Comparison of ENCODE assay signal across 8 cellular contexts in the genomic region with DNA sequence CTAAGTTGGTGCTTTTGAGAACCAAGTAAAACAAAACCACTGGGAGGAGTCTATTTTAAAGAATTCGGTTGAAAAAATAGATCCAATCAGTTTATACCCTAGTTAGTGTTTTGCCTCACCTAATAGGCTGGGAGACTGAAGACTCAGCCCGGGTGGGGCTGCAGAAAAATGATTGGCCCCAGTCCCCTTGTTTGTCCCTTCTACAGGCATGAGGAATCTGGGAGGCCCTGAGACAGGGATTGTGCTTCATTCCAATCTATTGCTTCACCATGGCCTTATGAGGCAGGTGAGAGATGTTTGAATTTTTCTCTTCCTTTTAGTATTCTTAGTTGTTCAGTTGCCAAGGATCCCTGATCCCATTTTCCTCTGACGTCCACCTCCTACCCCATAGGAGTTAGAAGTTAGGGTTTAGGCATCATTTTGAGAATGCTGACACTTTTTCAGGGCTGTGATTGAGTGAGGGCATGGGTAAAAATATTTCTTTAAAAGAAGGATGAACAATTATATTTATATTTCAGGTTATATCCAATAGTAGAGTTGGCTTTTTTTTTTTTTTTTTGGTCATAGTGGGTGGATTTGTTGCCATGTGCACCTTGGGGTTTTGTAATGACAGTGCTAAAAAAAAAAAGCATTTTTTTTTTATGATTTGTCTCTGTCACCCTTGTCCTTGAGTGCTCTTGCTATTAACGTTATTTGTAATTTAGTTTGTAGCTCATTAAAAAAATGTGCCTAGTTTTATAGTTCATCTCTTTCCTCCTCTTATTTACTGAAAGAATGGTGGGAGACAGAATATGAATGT. TPM values are rescaled to one million over a fixed set of nuclear protein-coding genes. Genes with fewer than 3 reads are reported as not detected.
DNase-seq lines count a peak whose midpoint lies in the region; ATAC-seq and TF ChIP-seq lines count a peak whose summit lies in the region.

No MANE protein-coding gene starts in this region.

- no peak for TF ChIP-seq CTCF in colonic mucosa (IDR thresholded peaks at IDR 0.05)
- TF ChIP-seq CTCF in type B pancreatic cell (conservative IDR thresholded peaks at IDR 0.05), result no peak

- no peak overlapping the region for H3K14ac ChIP-seq in neuronal stem cell (ENCODE audit: low read length)

- H3K4me3 ChIP-seq in CD4-positive, CD25-positive, alpha-beta regulatory T cell (ENCODE audit: low read depth, low read length), result peak overlapping the region; percentile 87
- peak overlapping the region; percentile 39 for H3K4me3 ChIP-seq in colonic mucosa
- peak overlapping the region; percentile 78 for H3K4me3 ChIP-seq in naive thymus-derived CD4-positive, alpha-beta T cell (ENCODE audit: low read length)
- peak overlapping the region in 1 of 2 donors; percentile 45 for H3K4me3 ChIP-seq in neuronal stem cell (ENCODE audit: low read length in 2 of 2)

- DNase-seq in CD4-positive, CD25-positive, alpha-beta regulatory T cell, result no peak
- DNase-seq in colonic mucosa (no peak), neuronal stem cell (ENCODE audit: low spot score) (no peak), type B pancreatic cell (ENCODE audit: extremely low spot score, unreplicated experiment) (no peak), mesenteric fat pad (ENCODE audit: low spot score) (no peak)
- no peak for DNase-seq in naive thymus-derived CD4-positive, alpha-beta T cell

- no peak overlapping the region for H3K18ac ChIP-seq in neuronal stem cell (ENCODE audit: low read length)

- no peak overlapping the region for H2BK12ac ChIP-seq in neuronal stem cell (ENCODE audit: low read length)

- no peak overlapping the region for H3K4ac ChIP-seq in neuronal stem cell (ENCODE audit: low read length)

- H4K8ac ChIP-seq in neuronal stem cell (ENCODE audit: low read depth, low read length), result no peak overlapping the region

- intact Hi-C loops in colonic mucosa (cut with DNase I), result no loop called here
- intact Hi-C loops in naive thymus-derived CD4-positive, alpha-beta T cell (cut with micrococcal nuclease), result loop anchor here in 1 of 2 donors (2.0 to 10.0 kb wide), 6 partner anchors 15 to 665 kb away; partner anchors contain the start of genes MYL6, RNF41, SMARCC2 and STAT2

- H2AFZ ChIP-seq in neuronal stem cell (ENCODE audit: low read length), result no peak overlapping the region

- no peak overlapping the region for H2BK5ac ChIP-seq in neuronal stem cell (ENCODE audit: low read length)

- H3K79me1 ChIP-seq in neuronal stem cell (ENCODE audit: low read depth, low read length), result peaks cover 5% of the 10 kb centered on the region

- peaks cover 4% of the 10 kb centered on the region for H3K36me3 Mint-ChIP-seq in CD4-positive, CD25-positive, alpha-beta regulatory T cell
- peaks cover 0 to 13% (median 0%) of the 10 kb centered on the region in 5 donors for H3K36me3 Mint-ChIP-seq in naive thymus-derived CD4-positive, alpha-beta T cell
- peaks cover 16% of the 10 kb centered on the region for H3K36me3 Mint-ChIP-seq in type B pancreatic cell

- H3K27me3 ChIP-seq in CD4-positive, CD25-positive, alpha-beta regulatory T cell (ENCODE audit: control insufficient read depth, insufficient read depth, low read length), result no peaks in the 10 kb centered on the region
- H3K27me3 ChIP-seq in colonic mucosa (no peaks in the 10 kb centered on the region), neuronal stem cell (ENCODE audit: control insufficient read depth in 3 of 3, insufficient read depth in 3 of 3, low read depth in 1 of 3, low read length in 3 of 3) (no peaks in the 10 kb centered on the region)
- H3K27me3 ChIP-seq in naive thymus-derived CD4-positive, alpha-beta T cell (ENCODE audit: control insufficient read depth in 2 of 2, insufficient read depth in 2 of 2, low read length in 2 of 2), result no peaks in the 10 kb centered on the region

- peak overlapping the region; percentile 90 for H3K27ac ChIP-seq in CD4-positive, CD25-positive, alpha-beta regulatory T cell (ENCODE audit: insufficient read depth, low read length, poor library complexity, severe bottlenecking)
- H3K27ac ChIP-seq in KOPT-K1 (ENCODE audit: low read depth, low read length, poor library complexity, severe bottlenecking) (peak overlapping the region; percentile 69), colonic mucosa (peak overlapping the region; percentile 94), neuronal stem cell (replicated peaks; ENCODE audit: low read length) (no peak overlapping the region)
- peak overlapping the region; percentile 88 for H3K27ac ChIP-seq in naive thymus-derived CD4-positive, alpha-beta T cell (ENCODE audit: low read depth, low read length)

- H3K9me3 Mint-ChIP-seq in CD4-positive, CD25-positive, alpha-beta regulatory T cell, result no peaks in the 10 kb centered on the region
- H3K9me3 Mint-ChIP-seq in naive thymus-derived CD4-positive, alpha-beta T cell, result no peaks in the 10 kb centered on the region
- no peaks in the 10 kb centered on the region for H3K9me3 Mint-ChIP-seq in type B pancreatic cell

- peaks cover 36% of the 10 kb centered on the region for H3K4me1 ChIP-seq in CD4-positive, CD25-positive, alpha-beta regulatory T cell (ENCODE audit: control insufficient read depth, insufficient read depth, low read length, poor library complexity, severe bottlenecking)
- H3K4me1 ChIP-seq in colonic mucosa (peaks cover 20% of the 10 kb centered on the region), neuronal stem cell (ENCODE audit: control insufficient read depth in 2 of 2, insufficient read depth in 1 of 2, low read depth in 1 of 2, low read length in 2 of 2) (peaks cover 8 to 19% of the 10 kb centered on the region in 2 donors)
- peaks cover 10 to 29% of the 10 kb centered on the region in 2 donors for H3K4me1 ChIP-seq in naive thymus-derived CD4-positive, alpha-beta T cell (ENCODE audit: control insufficient read depth in 2 of 2, insufficient read depth in 2 of 2, low read length in 2 of 2)

- H3K23ac ChIP-seq in neuronal stem cell (ENCODE audit: low read depth, low read length, poor library complexity), result no peak overlapping the region

- no peak overlapping the region for H2AK5ac ChIP-seq in neuronal stem cell (ENCODE audit: low read depth, low read length)

- no peak for ATAC-seq in CD4-positive, CD25-positive, alpha-beta regulatory T cell (ENCODE audit: low read depth in 2 of 2)
- no peak for ATAC-seq in naive thymus-derived CD4-positive, alpha-beta T cell
- no peak for ATAC-seq in HG03378 (IDR thresholded peaks at IDR 0.05; ENCODE audit: unreplicated experiment)

- H2BK120ac ChIP-seq in neuronal stem cell (ENCODE audit: low read depth, low read length), result no peak overlapping the region

- no CpG with 5 or more reads among the region's 4 CpGs for WGBS in neuronal stem cell (ENCODE audit: extremely low coverage in 2 of 2, insufficient read length in 2 of 2, insufficient replicate concordance in 1 of 2), 2 donors

- CTCF ChIA-PET in naive thymus-derived CD4-positive, alpha-beta T cell (lab: Charles Lee), result no interaction called here

- H3K4me3 Mint-ChIP-seq in CD4-positive, CD25-positive, alpha-beta regulatory T cell, result no peak overlapping the region
- peak overlapping the region in 5 of 10 donors; percentile 18 to 51 (median 34) for H3K4me3 Mint-ChIP-seq in naive thymus-derived CD4-positive, alpha-beta T cell
- no peak overlapping the region for H3K4me3 Mint-ChIP-seq in type B pancreatic cell

- H3K27ac Mint-ChIP-seq in CD4-positive, CD25-positive, alpha-beta regulatory T cell, result peak overlapping the region in 1 of 3 donors; percentile 65
- peak overlapping the region in 3 of 9 donors; percentile 41 to 86 (median 42) for H3K27ac Mint-ChIP-seq in naive thymus-derived CD4-positive, alpha-beta T cell
- no peak overlapping the region for H3K27ac Mint-ChIP-seq in type B pancreatic cell

- POLR2A ChIA-PET in naive thymus-derived CD4-positive, alpha-beta T cell (lab: Charles Lee), result interaction anchor here (0.6 to 3.3 kb wide), 3 partner anchors 15 to 1052 kb away, joined by 3 to 47 read pairs (median 15); no protein-coding TSS in a partner anchor

- no peak overlapping the region for H2BK15ac ChIP-seq in neuronal stem cell (ENCODE audit: low read length)

- H3K4me1 Mint-ChIP-seq in CD4-positive, CD25-positive, alpha-beta regulatory T cell, result peaks cover 15 to 30% (median 26%) of the 10 kb centered on the region in 4 donors
- peaks cover 17 to 42% (median 24%) of the 10 kb centered on the region in 7 donors for H3K4me1 Mint-ChIP-seq in naive thymus-derived CD4-positive, alpha-beta T cell
- H3K4me1 Mint-ChIP-seq in type B pancreatic cell (ENCODE audit: unreplicated experiment), result peaks cover 20% of the 10 kb centered on the region

- H3K9ac ChIP-seq in colonic mucosa (ENCODE audit: low read depth in 2 of 2, low read length in 2 of 2) (peak overlapping the region in 1 of 2 donors; percentile 95), neuronal stem cell (ENCODE audit: low read depth, low read length, poor library complexity) (no peak overlapping the region)

- H3K4me2 ChIP-seq in neuronal stem cell (ENCODE audit: insufficient read depth, low read length, poor library complexity, severe bottlenecking), result no peak overlapping the region

- no peak overlapping the region for H4K91ac ChIP-seq in neuronal stem cell (ENCODE audit: low read depth, low read length, poor library complexity)

- no peaks in the 10 kb centered on the region for H3K9me3 ChIP-seq in CD4-positive, CD25-positive, alpha-beta regulatory T cell (ENCODE audit: control insufficient read depth in 2 of 2, low read length in 2 of 2)
- H3K9me3 ChIP-seq in KOPT-K1 (ENCODE audit: insufficient read depth, low read length, poor library complexity, severe bottlenecking), result no peaks in the 10 kb centered on the region
- H3K9me3 ChIP-seq in colonic mucosa, result no peaks in the 10 kb centered on the region
- H3K9me3 ChIP-seq in naive thymus-derived CD4-positive, alpha-beta T cell (ENCODE audit: control insufficient read depth in 2 of 3, low read length in 3 of 3), result no peaks in the 10 kb centered on the region
- no peaks in the 10 kb centered on the region for H3K9me3 ChIP-seq in neuronal stem cell (replicated peaks in 1 of 2; ENCODE audit: control insufficient read depth in 2 of 2, insufficient read depth in 1 of 2, low read depth in 1 of 2, low read length in 2 of 2)

- no peaks in the 10 kb centered on the region for H3K27me3 Mint-ChIP-seq in CD4-positive, CD25-positive, alpha-beta regulatory T cell
- H3K27me3 Mint-ChIP-seq in naive thymus-derived CD4-positive, alpha-beta T cell, result no peaks in the 10 kb centered on the region
- no peaks in the 10 kb centered on the region for H3K27me3 Mint-ChIP-seq in type B pancreatic cell

- peaks cover 2% of the 10 kb centered on the region for H3K36me3 ChIP-seq in CD4-positive, CD25-positive, alpha-beta regulatory T cell (ENCODE audit: control insufficient read depth, insufficient read depth, low read length)
- peaks cover 58% of the 10 kb centered on the region for H3K36me3 ChIP-seq in KOPT-K1 (ENCODE audit: insufficient read depth, low read length)
- no peaks in the 10 kb centered on the region for H3K36me3 ChIP-seq in colonic mucosa
- peaks cover 0 to 4% (median 0%) of the 10 kb centered on the region in 3 experiments for H3K36me3 ChIP-seq in naive thymus-derived CD4-positive, alpha-beta T cell (ENCODE audit: control insufficient read depth in 2 of 3, insufficient read depth in 3 of 3, low read length in 3 of 3)
- peaks cover 14 to 72% of the 10 kb centered on the region in 2 donors for H3K36me3 ChIP-seq in neuronal stem cell (replicated peaks in 1 of 2; ENCODE audit: control insufficient read depth in 2 of 2, insufficient read depth in 2 of 2, low read length in 2 of 2)

RNA-seq across cellular contexts. Expression of gene RAB5B, which starts 1.6 kb away (rescaled TPM):
- 60.8 TPM for total RNA-seq in CD4-positive, CD25-positive, alpha-beta regulatory T cell
- polyA plus RNA-seq in CD4-positive, CD25-positive, alpha-beta regulatory T cell, result 10 to 100 TPM; 66.8 to 73.4 (median 68.3) TPM
- total RNA-seq in colonic mucosa (100 to 1,000 TPM; 112 to 178 TPM), type B pancreatic cell (ENCODE audit: low replicate concordance) (105 and 131 TPM in 2 replicates), mesenteric fat pad (88.2 TPM)
- total RNA-seq in naive thymus-derived CD4-positive, alpha-beta T cell, result 100 to 1,000 TPM in 1 of 5 experiments, 10 to 100 TPM in 4; 45.2 to 109 (median 62.7) TPM
- polyA plus RNA-seq in naive thymus-derived CD4-positive, alpha-beta T cell, result 10 to 100 TPM; 69.6 to 86.7 TPM
- polyA plus RNA-seq in neuronal stem cell (2013, experiment 1 of 2), result 90.1 TPM
- polyA plus RNA-seq in neuronal stem cell (2013, experiment 2 of 2), result 89.7 TPM

RNA-seq across cellular contexts. Expression of gene CDK2, which starts 5.6 kb away (rescaled TPM):
- 28.0 TPM for total RNA-seq in CD4-positive, CD25-positive, alpha-beta regulatory T cell
- polyA plus RNA-seq in CD4-positive, CD25-positive, alpha-beta regulatory T cell, result 10 to 100 TPM in 2 of 4 donors, 1 to 10 TPM in 2; 8.4 to 12.6 (median 10.0) TPM
- total RNA-seq in colonic mucosa, result 10 to 100 TPM; 20.9 to 48.9 TPM
- total RNA-seq in naive thymus-derived CD4-positive, alpha-beta T cell, result 10 to 100 TPM; 19.0 to 77.2 (median 24.1) TPM
- 1 to 10 TPM; 7.0 to 9.6 TPM for polyA plus RNA-seq in naive thymus-derived CD4-positive, alpha-beta T cell
- polyA plus RNA-seq in neuronal stem cell (2013, experiment 1 of 2), result 69.3 TPM
- 71.8 TPM for polyA plus RNA-seq in neuronal stem cell (2013, experiment 2 of 2)
- total RNA-seq in type B pancreatic cell (ENCODE audit: low replicate concordance), result 52.8 and 82.8 TPM in 2 replicates
- 21.4 TPM for total RNA-seq in mesenteric fat pad

RNA-seq across cellular contexts. Expression of gene PMEL, which starts 6.4 kb away (rescaled TPM):
- total RNA-seq in CD4-positive, CD25-positive, alpha-beta regulatory T cell, result 0.69 TPM
- polyA plus RNA-seq in CD4-positive, CD25-positive, alpha-beta regulatory T cell, result under 1 TPM in 3 of 4 donors, not detected in 1; 0.52 to 0.86 (median 0.57) TPM
- total RNA-seq in colonic mucosa (1 to 10 TPM; 3.4 to 3.8 TPM), type B pancreatic cell (ENCODE audit: low replicate concordance) (1.4 and 136 TPM in 2 replicates), mesenteric fat pad (0.64 TPM)
- total RNA-seq in naive thymus-derived CD4-positive, alpha-beta T cell, result not detected
- under 1 TPM; 0.09 to 0.57 TPM for polyA plus RNA-seq in naive thymus-derived CD4-positive, alpha-beta T cell
- 298 TPM for polyA plus RNA-seq in neuronal stem cell (2013, experiment 1 of 2)
- 291 TPM for polyA plus RNA-seq in neuronal stem cell (2013, experiment 2 of 2)

RNA-seq across cellular contexts. Expression of gene SUOX, which starts 24.8 kb away (rescaled TPM):
- 6.9 TPM for total RNA-seq in CD4-positive, CD25-positive, alpha-beta regulatory T cell
- 10 to 100 TPM in 1 of 4 donors, 1 to 10 TPM in 3; 2.2 to 10.3 (median 5.9) TPM for polyA plus RNA-seq in CD4-positive, CD25-positive, alpha-beta regulatory T cell
- total RNA-seq in colonic mucosa, result 10 to 100 TPM; 25.8 to 35.8 TPM
- 10 to 100 TPM in 1 of 5 experiments, 1 to 10 TPM in 4; 1.9 to 10.4 (median 7.1) TPM for total RNA-seq in naive thymus-derived CD4-positive, alpha-beta T cell
- under 1 TPM; 0.14 to 0.21 TPM for polyA plus RNA-seq in naive thymus-derived CD4-positive, alpha-beta T cell
- polyA plus RNA-seq in neuronal stem cell (2013, experiment 1 of 2), result 17.3 TPM
- 18.0 TPM for polyA plus RNA-seq in neuronal stem cell (2013, experiment 2 of 2)
- 28.4 and 34.6 TPM in 2 replicates for total RNA-seq in type B pancreatic cell (ENCODE audit: low replicate concordance)
- total RNA-seq in mesenteric fat pad, result 27.7 TPM

RNA-seq across cellular contexts. Expression of gene DGKA, which starts 41.3 kb away (rescaled TPM):
- 1,086 TPM for total RNA-seq in CD4-positive, CD25-positive, alpha-beta regulatory T cell
- 100 to 1,000 TPM; 225 to 284 (median 253) TPM for polyA plus RNA-seq in CD4-positive, CD25-positive, alpha-beta regulatory T cell
- 10 to 100 TPM; 80.2 to 91.2 TPM for total RNA-seq in colonic mucosa
- total RNA-seq in naive thymus-derived CD4-positive, alpha-beta T cell, result 1,000 to 10,000 TPM in 3 of 5 experiments, 100 to 1,000 TPM in 2; 705 to 1,507 (median 1,164) TPM
- polyA plus RNA-seq in naive thymus-derived CD4-positive, alpha-beta T cell, result 100 to 1,000 TPM; 259 to 557 TPM
- 11.5 TPM for polyA plus RNA-seq in neuronal stem cell (2013, experiment 1 of 2)
- polyA plus RNA-seq in neuronal stem cell (2013, experiment 2 of 2), result 10.1 TPM
- total RNA-seq in type B pancreatic cell (ENCODE audit: low replicate concordance), result 28.6 and 46.6 TPM in 2 replicates
- 32.4 TPM for total RNA-seq in mesenteric fat pad
